In the genomic region with DNA sequence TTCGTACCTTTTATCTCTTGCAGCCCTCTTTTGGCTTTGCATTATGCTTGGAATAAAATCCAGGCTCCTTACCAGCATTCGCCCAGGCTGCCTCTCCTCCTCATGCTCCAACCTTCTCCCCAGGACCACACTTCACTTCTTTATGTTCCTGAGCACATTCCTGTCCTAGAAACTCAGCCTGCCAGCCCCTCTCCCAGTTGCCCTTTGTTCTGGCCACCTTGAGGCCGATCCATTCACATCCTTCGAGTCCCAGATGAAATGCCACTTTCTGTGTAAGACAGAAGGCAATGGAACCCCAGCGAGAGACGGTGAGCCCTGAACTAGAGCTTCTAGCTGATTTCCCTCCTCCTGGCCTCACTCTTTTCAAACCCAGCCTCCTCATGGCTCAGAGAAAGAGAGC, we compare ENCODE assay signal across 20 cellular contexts.
"Had no signal": no experiment of that assay in that cellular context is flagged by ENCODE, and none has a peak within 500 bp of the region (broad histone marks: within the 10 kb centered on the region; RNA-seq: fewer than 3 reads in every experiment).

No MANE protein-coding gene starts in this region.

- H3K27me3 ChIP-seq: SJCRH30 had no signal

- H3K4me2 ChIP-seq: KMS-11 had no signal

- DNase-seq: Kasumi-1, MM.1S, NCI-H1092 treated with DMSO at 0.1 percent for 48 hours, NCI-H1436, NCI-H187, NCI-H2029 treated with DMSO at 0.1 percent for 48 hours, NCI-H226, NCI-H446, NCI-H510A, NCI-H524 treated with DMSO at 0.1 percent for 48 hours, NCI-H69, NCI-H774, SHP77 treated with DMSO at 0.1 percent for 48 hours, SJCRH30 had no signal

- ATAC-seq: K562, SK-N-SH treated with all-trans-retinoic acid at 6 μM for 48 hours had no signal

- H3K4me1 Mint-ChIP-seq: IgD-negative memory B cell had no signal

- H3K36me3 Mint-ChIP-seq: IgD-negative memory B cell had no signal

- FAIRE-seq: K562, RCC 7860 had no signal

- H3K4me3 ChIP-seq: K562, SJCRH30 had no signal

- H3K4me3 Mint-ChIP-seq: IgD-negative memory B cell had no signal

- H3K36me3 ChIP-seq: SJCRH30 had no signal

- H3K4me1 ChIP-seq: SJCRH30 had no signal

- H3K27ac Mint-ChIP-seq: IgD-negative memory B cell had no signal

- H3K9me3 ChIP-seq: SJCRH30 had no signal

- H3K27ac ChIP-seq: KMS-11, RWPE1, SJCRH30 had no signal

- H3K9ac ChIP-seq: KMS-11 had no signal
